7 cellular contexts compared by ENCODE assay signal in the genomic region with DNA sequence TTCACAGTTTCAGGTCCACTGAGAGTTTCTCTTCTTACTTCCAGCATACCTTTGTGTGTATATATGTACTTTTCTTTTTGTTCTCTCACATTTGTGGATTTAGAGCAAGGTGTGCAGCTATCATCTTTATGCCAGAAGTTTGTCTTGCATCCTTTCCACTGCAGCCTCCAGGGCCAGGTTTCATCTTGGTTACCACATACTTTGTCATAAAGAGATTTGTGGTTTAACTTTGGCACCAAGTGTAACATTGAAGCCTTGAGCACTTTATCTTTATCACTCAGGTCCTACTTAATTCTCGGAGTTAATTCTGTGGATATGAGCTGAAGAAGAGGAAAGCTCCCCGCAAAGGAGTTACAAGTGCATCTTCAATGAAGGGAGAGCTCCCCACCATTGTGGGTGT.
"Had no signal": no experiment of that assay in that cellular context is flagged by ENCODE, and none has a peak within 500 bp of the region (broad histone marks: within the 10 kb centered on the region; RNA-seq: fewer than 3 reads in every experiment).

No MANE protein-coding gene starts in this region.

- DNase-seq: IMR-90, KBM-7 had no signal

- H3K4me3 ChIP-seq: K562 had no signal

- ATAC-seq: HepG2, K562 had no signal

- FAIRE-seq: HepG2, HTR-8/SVneo, K562 had no signal

- H3K4me3 Mint-ChIP-seq: IgD-negative memory B cell had no signal

- H3K27ac ChIP-seq: HL-60 had no signal

- H3K27me3 Mint-ChIP-seq: IgD-negative memory B cell had no signal

- H3K27ac Mint-ChIP-seq: IgD-negative memory B cell had no signal
